In genomic region chr1:17874665-17875064, GRCh38 we compare ENCODE assay signal across 13 cellular contexts.
A peak's percentile ranks its signal among the peaks of the same experiment; 100 is the strongest.
DNase-seq lines count a peak whose midpoint lies in the region; TF ChIP-seq lines count a peak whose summit lies in the region.
"Had no signal": no experiment of that assay in that cellular context is flagged by ENCODE, and none has a peak within 500 bp of the region (broad histone marks: within the 10 kb centered on the region; RNA-seq: fewer than 3 reads in every experiment).

No MANE protein-coding gene starts in this region.

- H3K4me3 Mint-ChIP-seq in mesothelial cell of epicardium, result no peak overlapping the region
- H3K4me3 Mint-ChIP-seq: memory B cell had no signal

- H3K36me3 Mint-ChIP-seq in mesothelial cell of epicardium, result no peaks in the 10 kb centered on the region
- H3K36me3 Mint-ChIP-seq: memory B cell had no signal

- H3K4me2 ChIP-seq in osteoblast (ENCODE audit: insufficient read depth, low read length), result peak overlapping the region; percentile 64

- H3K27me3 Mint-ChIP-seq in mesothelial cell of epicardium (ENCODE audit: low read depth), result peaks cover 7% of the 10 kb centered on the region

- no peaks in the 10 kb centered on the region for H3K9me3 ChIP-seq in osteoblast (ENCODE audit: low read depth, low read length)
- H3K9me3 ChIP-seq: uterus had no signal

- H3K36me3 ChIP-seq in osteoblast (ENCODE audit: insufficient read depth, low read length), result no peaks in the 10 kb centered on the region
- H3K36me3 ChIP-seq: uterus had no signal

- DNase-seq in GM03348 (ENCODE audit: low spot score) (peak; percentile 86), RWPE1 (ENCODE audit: low spot score) (peak; percentile 19), fibroblast of pulmonary artery (ENCODE audit: low read depth) (peak; percentile 78), osteoblast (ENCODE audit: insufficient read length, low spot score, missing footprints) (peak; percentile 66), mesothelial cell of epicardium (ENCODE audit: low spot score in 2 of 2, unreplicated experiment in 2 of 2) (no peak), DMS53 (lab: John Stamatoyannopoulos, UW) (no peak)
- DNase-seq in activated naive CD4-positive, alpha-beta T cell (lab: John Stamatoyannopoulos, UW), result no peak
- DNase-seq in activated CD8-positive, alpha-beta memory T cell treated with anti-CD3 and anti-CD28 coated beads for 24 hours, result no peak
- DNase-seq: amygdala, DMS153, NCI-H1436 treated with DMSO at 0.1 percent for 48 hours, uterus had no signal

- H3K27me3 ChIP-seq in osteoblast (ENCODE audit: insufficient read depth, low read length), result no peaks in the 10 kb centered on the region
- H3K27me3 ChIP-seq: uterus had no signal

- H3K4me1 Mint-ChIP-seq in mesothelial cell of epicardium, result peaks cover 13% of the 10 kb centered on the region
- H3K4me1 Mint-ChIP-seq: memory B cell had no signal

- H4K20me1 ChIP-seq in osteoblast (ENCODE audit: insufficient read depth, low read length), result no peaks in the 10 kb centered on the region

- peaks cover 7% of the 10 kb centered on the region for H3K9me3 Mint-ChIP-seq in mesothelial cell of epicardium

- POLR2A ChIA-PET in RWPE1 (lab: Yijun Ruan, JAX; ENCODE audit: low non-redundant PET), result no interaction called here

- H3K27ac ChIP-seq in RWPE1 (peak overlapping the region; percentile 79), osteoblast (ENCODE audit: low read depth, low read length) (peak overlapping the region; percentile 96)
- H3K27ac ChIP-seq: uterus had no signal

- H3K4me3 ChIP-seq in fibroblast of pulmonary artery (replicated peaks; ENCODE audit: low read depth, low read length) (no peak overlapping the region), osteoblast (ENCODE audit: insufficient read depth, low read length) (peak overlapping the region; percentile 19)
- H3K4me3 ChIP-seq: uterus had no signal

- H2AFZ ChIP-seq in osteoblast (ENCODE audit: low read length), result no peak overlapping the region

- H3K27ac Mint-ChIP-seq in mesothelial cell of epicardium, result no peak overlapping the region
- H3K27ac Mint-ChIP-seq: memory B cell had no signal

- TF ChIP-seq CTCF in RWPE1 (conservative IDR thresholded peaks at IDR 0.05; ENCODE audit: low read depth), result no peak
- no peak for TF ChIP-seq CTCF in fibroblast of pulmonary artery (IDR thresholded peaks at IDR 0.05; ENCODE audit: low read length, missing control alignments)
- no peak for TF ChIP-seq CTCF in osteoblast (IDR thresholded peaks at IDR 0.05; ENCODE audit: extremely low read depth, low read depth, low read length)
- TF ChIP-seq CTCF in mesothelial cell of epicardium (IDR thresholded peaks at IDR 0.05; ENCODE audit: unreplicated experiment), result no peak

- no peaks in the 10 kb centered on the region for H3K79me2 ChIP-seq in osteoblast (ENCODE audit: insufficient read depth, low read length)

- H3K4me1 ChIP-seq in osteoblast (ENCODE audit: insufficient read depth, low read length), result peaks cover 61% of the 10 kb centered on the region
- H3K4me1 ChIP-seq: uterus had no signal

- CTCF ChIA-PET in RWPE1 (lab: Yijun Ruan, JAX), result no interaction called here

Comparison
In these comparisons a context has a peak if more than half of its experiments do, and no peak if none do; other contexts are left out.
1. DNase-seq: peak in GM03348 (single experiment), RWPE1 (single experiment), fibroblast of pulmonary artery (single experiment) and osteoblast (single experiment); none in mesothelial cell of epicardium (0 of 2), activated naive CD4-positive, alpha-beta T cell (0 of 4), activated CD8-positive, alpha-beta memory T cell treated with anti-CD3 and anti-CD28 coated beads for 24 hours (single experiment) and DMS53 (single experiment).